In the genomic region with DNA sequence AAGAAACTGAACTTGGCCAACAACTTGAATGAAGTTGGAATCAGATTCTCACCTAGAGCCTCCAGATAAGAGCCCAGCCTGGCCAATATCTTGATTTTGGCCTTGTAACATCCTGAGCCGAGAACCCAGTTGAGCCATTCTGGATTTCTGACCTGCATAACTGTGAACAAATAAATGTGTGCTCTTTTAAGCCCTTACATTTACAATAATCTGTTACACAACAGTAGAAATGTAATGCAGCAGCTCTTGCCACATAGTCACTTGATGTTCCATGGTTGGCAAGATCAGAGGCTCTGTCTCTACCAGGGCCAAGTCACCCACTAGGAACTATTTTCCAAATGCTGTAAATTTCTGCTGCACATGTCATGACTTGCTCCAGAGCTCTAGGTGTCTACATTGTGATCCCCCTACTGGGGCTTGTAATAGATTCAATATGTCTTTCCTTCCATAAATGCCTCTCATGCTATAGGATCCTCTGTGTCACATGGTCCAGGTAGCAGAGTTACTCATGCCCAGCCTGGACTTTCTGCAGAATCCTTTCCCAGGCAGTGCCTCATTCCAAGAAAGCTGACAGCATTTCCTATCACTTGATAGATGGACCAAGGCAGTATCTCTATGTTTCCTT, we compare ENCODE assay signal across 29 cellular contexts. TPM values are rescaled to one million over a fixed set of nuclear protein-coding genes. Genes with fewer than 3 reads are reported as not detected.
A peak's percentile ranks its signal among the peaks of the same experiment; 100 is the strongest.
DNase-seq lines count a peak whose midpoint lies in the region; ATAC-seq, FAIRE-seq and TF ChIP-seq lines count a peak whose summit lies in the region.
"Had no signal": no experiment of that assay in that cellular context is flagged by ENCODE, and none has a peak within 500 bp of the region (broad histone marks: within the 10 kb centered on the region; RNA-seq: fewer than 3 reads in every experiment).

No MANE protein-coding gene starts in this region.

- H3K27me3 ChIP-seq in bronchial epithelial cell (ENCODE audit: control insufficient read depth, insufficient read depth, low read length): peaks cover 2% of the 10 kb centered on the region
- H3K27me3 ChIP-seq in psoas muscle (ENCODE audit: insufficient read depth in 3 of 3, low read length in 2 of 3): no peaks in the 10 kb centered on the region
- H3K27me3 ChIP-seq: ascending aorta, thyroid gland had no signal

- FAIRE-seq in bronchial epithelial cell (lab: Jason Lieb, UNC): no peak
- FAIRE-seq: H54 had no signal

- 44 to 68% (median 48%) methylated on average over 1 of the region's 1 CpG for WGBS in psoas muscle, 3 donors

- H3K4me1 ChIP-seq in psoas muscle (peaks cover 43% of the 10 kb centered on the region), OCI-LY7 (ENCODE audit: insufficient read depth, low read length, poor library complexity, severe bottlenecking) (no peaks in the 10 kb centered on the region)

- H4K20me1 ChIP-seq in OCI-LY7 (ENCODE audit: insufficient read depth, low read length): no peaks in the 10 kb centered on the region

- BruUV-seq in OCI-LY7 (replicated peaks; lab: Mats Ljungman, UMichigan): no TSS peak

- CTCF ChIA-PET in OCI-LY7 (lab: Charles Lee; ENCODE audit: unreplicated experiment): no interaction called here

- TF ChIP-seq CTCF in bronchial epithelial cell (IDR thresholded peaks at IDR 0.05; ENCODE audit: insufficient read depth, low read length, severe bottlenecking) (no peak), psoas muscle (IDR thresholded peaks at IDR 0.05) (no peak), OCI-LY7 (conservative IDR thresholded peaks at IDR 0.05; ENCODE audit: low read length) (no peak)

- peak; percentile 20 for DNase-seq in NCI-H1694 treated with DMSO at 0.1 percent for 48 hours (lab: John Stamatoyannopoulos, UW)
- DNase-seq in NCI-H1694 (lab: John Stamatoyannopoulos, UW): no peak
- peak; percentile 20 for DNase-seq in NCI-H226
- DNase-seq in bronchial epithelial cell (ENCODE audit: low read depth): peak; percentile 90
- no peak for DNase-seq in psoas muscle
- no peak for DNase-seq in OCI-LY7 (ENCODE audit: low spot score)
- DNase-seq in hypothalamus (lab: John Stamatoyannopoulos, UW): no peak
- DNase-seq: 8988T; activated CD4-positive, alpha-beta memory T cell treated with anti-CD3 and anti-CD28 coated beads, Interleukin-2, amount 10 ng/mL, durations not matched to agents 7 days and 5 days; activated CD4-positive, alpha-beta T cell treated with anti-CD3 and anti-CD28 coated beads for 1 hour; activated CD8-positive, alpha-beta memory T cell treated with anti-CD3 and anti-CD28 coated beads, Interleukin-2, amount 50 U/mL, for 48 hours; caudate nucleus; CD4-positive, CD25-positive, alpha-beta regulatory T cell; endodermal cell; islet precursor cell; Karpas-422; naive thymus-derived CD8-positive, alpha-beta T cell; NCI-H69; nucleus accumbens; stimulated activated CD8-positive, alpha-beta memory T cell treated with anti-CD3 and anti-CD28 coated beads, Interleukin-4, amount 100 ng/mL, for 48 hours; stimulated activated naive CD8-positive, alpha-beta T cell treated with anti-CD3 and anti-CD28 coated beads, Interleukin-15, amount 100 ng/mL, for 72 hours; T-helper 2 cell; thyroid gland had no signal

- ATAC-seq in psoas muscle (peak in 2 of 4 donors; percentile 18 to 48), GM18861 (IDR thresholded peaks at IDR 0.05; ENCODE audit: unreplicated experiment) (no peak)
- ATAC-seq: activated naive CD4-positive, alpha-beta T cell treated with anti-CD3 and anti-CD28 coated beads, Interleukin-2, amount 50 U/mL, for 72 hours; activated T-helper 17 cell treated with anti-CD3 and anti-CD28 coated beads, Interleukin-2, amount 50 U/mL, for 72 hours; naive thymus-derived CD8-positive, alpha-beta T cell; stimulated activated naive CD8-positive, alpha-beta T cell treated with anti-CD3 and anti-CD28 coated beads, Interleukin-15, amount 100 ng/mL, for 72 hours had no signal

- intact Hi-C loops in psoas muscle (cut with DNase I): no loop called here
- intact Hi-C loops in OCI-LY7 (cut with micrococcal nuclease; ENCODE audit: unreplicated experiment): no loop called here

- H3K36me3 ChIP-seq in bronchial epithelial cell (ENCODE audit: control insufficient read depth, insufficient read depth, low read length) (no peaks in the 10 kb centered on the region), psoas muscle (ENCODE audit: insufficient read depth in 1 of 2, low read depth in 1 of 2) (no peaks in the 10 kb centered on the region), OCI-LY7 (ENCODE audit: insufficient read depth, low read length) (no peaks in the 10 kb centered on the region)
- H3K36me3 ChIP-seq: ascending aorta, thyroid gland had no signal

- no peaks in the 10 kb centered on the region for H3K9me2 ChIP-seq in OCI-LY7 (ENCODE audit: insufficient read depth, low read length)

- H3K4me3 ChIP-seq in bronchial epithelial cell (ENCODE audit: low read depth, low read length): no peak overlapping the region
- no peak overlapping the region for H3K4me3 ChIP-seq in psoas muscle
- H3K4me3 ChIP-seq in OCI-LY7 (ENCODE audit: low read depth, low read length, poor library complexity, severe bottlenecking): no peak overlapping the region
- H3K4me3 ChIP-seq: ascending aorta, skin epidermis, thyroid gland had no signal

- POLR2A ChIA-PET in OCI-LY7 (lab: Charles Lee): interaction anchor here (0.8 kb wide), 1 partner anchor 10 kb away, joined by 3 read pairs; no protein-coding TSS in a partner anchor

- H3K4me2 ChIP-seq in OCI-LY7 (ENCODE audit: low read length): no peak overlapping the region

- no peaks in the 10 kb centered on the region for H3K9me3 ChIP-seq in psoas muscle
- H3K9me3 ChIP-seq in OCI-LY7 (ENCODE audit: low read length): no peaks in the 10 kb centered on the region
- H3K9me3 ChIP-seq: ascending aorta, thyroid gland had no signal

- no peaks in the 10 kb centered on the region for H3K79me2 ChIP-seq in OCI-LY7 (ENCODE audit: insufficient read depth, low read depth, low read length)

- H2AFZ ChIP-seq in OCI-LY7 (ENCODE audit: low read length): no peak overlapping the region

- H3K27ac ChIP-seq in psoas muscle (peak overlapping the region; percentile 42), OCI-LY7 (ENCODE audit: low read depth, low read length, poor library complexity, severe bottlenecking) (no peak overlapping the region)
- H3K27ac ChIP-seq: skin epidermis, thyroid gland had no signal

RNA-seq across cellular contexts. Expression of gene RBM20, which starts 11.4 kb away (rescaled TPM):
- total RNA-seq in bronchial epithelial cell (1.8 TPM in 1 of 2 replicates, not detected in the other), psoas muscle (10 to 100 TPM; 14.2 to 48.8 (median 25.1) TPM), OCI-LY7 (2022) (1.0 and 1.4 TPM in 2 replicates)
- polyA plus RNA-seq in psoas muscle: 10 to 100 TPM in 1 of 3 donors, 1 to 10 TPM in 2; 1.6 to 11.7 (median 6.7) TPM
- total RNA-seq in OCI-LY7 (2014; rRNA removed; shearing (Covaris generic)): 0.35 and 0.82 TPM in 2 replicates

Comparison
In these comparisons a context has a peak if more than half of its experiments do, and no peak if none do; other contexts are left out.
1. DNase-seq: peak in NCI-H1694 treated with DMSO at 0.1 percent for 48 hours (single experiment), NCI-H226 (single experiment) and bronchial epithelial cell (single experiment); none in NCI-H1694 (single experiment), psoas muscle (0 of 2), OCI-LY7 (single experiment) and hypothalamus (0 of 51).